Comparison of ENCODE assay signal across 9 cellular contexts in genomic region chr5:37668524-37669047, GRCh38.
A peak's percentile ranks its signal among the peaks of the same experiment; 100 is the strongest.
DNase-seq lines count a peak whose midpoint lies in the region; ATAC-seq lines count a peak whose summit lies in the region.
"Had no signal": no experiment of that assay in that cellular context is flagged by ENCODE, and none has a peak within 500 bp of the region (broad histone marks: within the 10 kb centered on the region; RNA-seq: fewer than 3 reads in every experiment).

No MANE protein-coding gene starts in this region.

- H3K27ac ChIP-seq in SJSA1: peak overlapping the region; percentile 63
- H3K27ac ChIP-seq: KMS-11, suprapubic skin had no signal

- H3K9me3 ChIP-seq in SJSA1 (replicated peaks): no peaks in the 10 kb centered on the region
- H3K9me3 ChIP-seq: suprapubic skin had no signal

- H3K36me3 Mint-ChIP-seq in immature natural killer cell: no peaks in the 10 kb centered on the region

- no peaks in the 10 kb centered on the region for H3K27me3 ChIP-seq in SJSA1 (replicated peaks)
- H3K27me3 ChIP-seq: suprapubic skin had no signal

- H3K4me3 ChIP-seq in SJSA1: no peak overlapping the region
- H3K4me3 ChIP-seq: suprapubic skin had no signal

- ATAC-seq in left ventricle myocardium superior: peak; percentile 76

- no peak overlapping the region for H3K27ac Mint-ChIP-seq in immature natural killer cell

- no peaks in the 10 kb centered on the region for H3K36me3 ChIP-seq in SJSA1
- H3K36me3 ChIP-seq: suprapubic skin had no signal

- H3K4me1 ChIP-seq in SJSA1 (replicated peaks): peaks cover 32% of the 10 kb centered on the region
- H3K4me1 ChIP-seq: suprapubic skin had no signal

- H3K4me3 Mint-ChIP-seq in immature natural killer cell: no peak overlapping the region

- DNase-seq in HS-5 (ENCODE audit: low read depth): peak; percentile 99
- DNase-seq in SJSA1 (ENCODE audit: low read depth in 1 of 2, low spot score in 2 of 2): peak; percentile 87 to 93
- peak; percentile 30 for DNase-seq in left ventricle myocardium superior
- peak; percentile 90 for DNase-seq in stromal cell of bone marrow (ENCODE audit: low read depth)
- DNase-seq in immature natural killer cell: no peak
- DNase-seq in stimulated activated CD4-positive, alpha-beta T cell treated with anti-CD3 and anti-CD28 coated beads, Interleukin-4, amount 100 ng/mL, for 4 hours: no peak
- no peak for DNase-seq in Ammon's horn (ENCODE audit: low spot score)

- no peaks in the 10 kb centered on the region for H3K9me3 Mint-ChIP-seq in immature natural killer cell

- no peaks in the 10 kb centered on the region for H3K27me3 Mint-ChIP-seq in immature natural killer cell (ENCODE audit: low read depth in 3 of 3)

- H3K4me1 Mint-ChIP-seq in immature natural killer cell: peaks cover 22 to 28% of the 10 kb centered on the region in 2 donors

- intact Hi-C loops in left ventricle myocardium superior (cut with micrococcal nuclease): no loop called here

Comparison
In these comparisons a context has a peak if more than half of its experiments do, and no peak if none do; other contexts are left out.
1. DNase-seq: peak in HS-5 (single experiment), SJSA1 (2 of 2), left ventricle myocardium superior (single experiment) and stromal cell of bone marrow (single experiment); none in immature natural killer cell (0 of 3), stimulated activated CD4-positive, alpha-beta T cell treated with anti-CD3 and anti-CD28 coated beads, Interleukin-4, amount 100 ng/mL, for 4 hours (0 of 2) and Ammon's horn (single experiment).